ENCODE assay signal across 10 cellular contexts in genomic region chr2:241036964-241037421, GRCh38. TPM values are rescaled to one million over a fixed set of nuclear protein-coding genes. Genes with fewer than 3 reads are reported as not detected.
DNase-seq lines count a peak whose midpoint lies in the region; ATAC-seq and TF ChIP-seq lines count a peak whose summit lies in the region.
"Had no signal": no experiment of that assay in that cellular context is flagged by ENCODE, and none has a peak within 500 bp of the region (broad histone marks: within the 10 kb centered on the region; RNA-seq: fewer than 3 reads in every experiment).

No MANE protein-coding gene starts in this region.

- no peaks in the 10 kb centered on the region for H4K20me1 ChIP-seq in KMS-11 (ENCODE audit: insufficient read depth)

- H3K4me1 Mint-ChIP-seq in activated naive CD4-positive, alpha-beta T cell treated with anti-CD3 and anti-CD28 coated beads for 36 hours (ENCODE audit: low read depth), result peaks cover 15% of the 10 kb centered on the region

- H3K36me3 ChIP-seq in KMS-11 (ENCODE audit: insufficient read depth) (no peaks in the 10 kb centered on the region), esophagus (ENCODE audit: control insufficient read depth in 2 of 2, insufficient read depth in 2 of 2, low read length in 1 of 2) (peaks cover 0 to 7% of the 10 kb centered on the region in 2 donors), thyroid gland (peaks cover 21 to 46% of the 10 kb centered on the region in 2 donors), mesenchymal stem cell (ENCODE audit: control insufficient read depth in 1 of 2, insufficient read depth in 2 of 2, low read depth in 1 of 2, low read length in 2 of 2) (peaks cover 3 to 92% of the 10 kb centered on the region in 2 experiments)

- H2BK15ac ChIP-seq in mesenchymal stem cell (ENCODE audit: low read depth, poor library complexity, severe bottlenecking), result no peak overlapping the region

- H3K27ac Mint-ChIP-seq in activated naive CD4-positive, alpha-beta T cell treated with anti-CD3 and anti-CD28 coated beads for 36 hours, result no peak overlapping the region

- no peak overlapping the region for H3K18ac ChIP-seq in mesenchymal stem cell (ENCODE audit: low read depth in 1 of 2, low read length in 2 of 2)

- no peak overlapping the region for H3K23ac ChIP-seq in mesenchymal stem cell (ENCODE audit: low read length in 2 of 2)

- H3K9me3 Mint-ChIP-seq in activated naive CD4-positive, alpha-beta T cell treated with anti-CD3 and anti-CD28 coated beads for 36 hours, result no peaks in the 10 kb centered on the region

- CTCF ChIA-PET in activated naive CD4-positive, alpha-beta T cell treated with anti-CD3 and anti-CD28 coated beads for 36 hours (lab: Charles Lee), result no interaction called here

- 57 to 60% methylated on average over 17 to 18 of the region's 18 CpGs for WGBS in esophagus, 2 donors
- WGBS in thyroid gland, 2 donors, result 79 to 89% methylated on average over 10 to 16 of the region's 18 CpGs
- WGBS in mesenchymal stem cell, result 74% methylated on average over 18 of the region's 18 CpGs

- H3K9ac ChIP-seq in KMS-11, result no peak overlapping the region
- H3K9ac ChIP-seq in mesenchymal stem cell (ENCODE audit: low read length), result no peak overlapping the region

- H3K4me3 ChIP-seq in KMS-11 (IDR thresholded peaks at IDR 0.05; ENCODE audit: insufficient read depth, low read depth, low read length) (peak overlapping the region; percentile 75), esophagus (ENCODE audit: low read depth in 1 of 2, low read length in 2 of 2) (peak overlapping the region; percentile 39 to 50), thyroid gland (replicated peaks in 1 of 3) (peak overlapping the region in 1 of 3 donors; percentile 26), mesenchymal stem cell (ENCODE audit: insufficient read depth in 1 of 2, low read depth in 1 of 2, low read length in 2 of 2) (no peak overlapping the region)

- H3K9me3 ChIP-seq in esophagus (ENCODE audit: control insufficient read depth in 2 of 2, insufficient read depth in 1 of 2, low read depth in 1 of 2, low read length in 1 of 2) (no peaks in the 10 kb centered on the region), thyroid gland (no peaks in the 10 kb centered on the region), mesenchymal stem cell (ENCODE audit: control insufficient read depth, low read length) (no peaks in the 10 kb centered on the region)

- no peak overlapping the region for H2BK120ac ChIP-seq in mesenchymal stem cell (ENCODE audit: low read depth, low read length)

- H3K4me2 ChIP-seq in KMS-11 (peak overlapping the region; percentile 78), mesenchymal stem cell (ENCODE audit: low read length, poor library complexity, severe bottlenecking) (no peak overlapping the region)

- intact Hi-C loops in activated naive CD4-positive, alpha-beta T cell treated with anti-CD3 and anti-CD28 coated beads for 36 hours (cut with micrococcal nuclease), result loop anchor here (2.0 kb wide), 1 partner anchor 26 kb away; no protein-coding TSS in a partner anchor
- intact Hi-C loops in thyroid gland (cut with DNase I), result no loop called here

- ATAC-seq in HG03457 (IDR thresholded peaks at IDR 0.05; ENCODE audit: unreplicated experiment), result no peak

- H3K4me1 ChIP-seq in KMS-11 (ENCODE audit: low read depth, poor library complexity, severe bottlenecking), result no peaks in the 10 kb centered on the region
- peaks cover 8 to 13% of the 10 kb centered on the region in 2 donors for H3K4me1 ChIP-seq in esophagus (ENCODE audit: control insufficient read depth in 2 of 2, insufficient read depth in 2 of 2, low read length in 1 of 2)
- peaks cover 0 to 8% of the 10 kb centered on the region in 2 donors for H3K4me1 ChIP-seq in thyroid gland
- H3K4me1 ChIP-seq in mesenchymal stem cell (ENCODE audit: control insufficient read depth, insufficient read depth, low read depth, low read length), result peaks cover 9% of the 10 kb centered on the region

- no peak overlapping the region for H4K8ac ChIP-seq in mesenchymal stem cell (ENCODE audit: low read length)

- H4K91ac ChIP-seq in mesenchymal stem cell (ENCODE audit: low read length), result no peak overlapping the region

- no peak overlapping the region for H3K27ac ChIP-seq in KMS-11
- H3K27ac ChIP-seq in esophagus (ENCODE audit: low read depth in 2 of 2, low read length in 1 of 2), result no peak overlapping the region
- H3K27ac ChIP-seq in thyroid gland, result peak overlapping the region; percentile 11 to 51 (median 49)
- no peak overlapping the region for H3K27ac ChIP-seq in mesenchymal stem cell (ENCODE audit: low read length, poor library complexity, severe bottlenecking)
- H3K27ac ChIP-seq: C4-2B, VCaP had no signal

- H3K14ac ChIP-seq in mesenchymal stem cell (ENCODE audit: low read length in 2 of 2), result no peak overlapping the region

- peak overlapping the region; percentile 63 for H3K4me3 Mint-ChIP-seq in activated naive CD4-positive, alpha-beta T cell treated with anti-CD3 and anti-CD28 coated beads for 36 hours

- no peaks in the 10 kb centered on the region for H3K27me3 Mint-ChIP-seq in activated naive CD4-positive, alpha-beta T cell treated with anti-CD3 and anti-CD28 coated beads for 36 hours (ENCODE audit: low read depth)

- no peaks in the 10 kb centered on the region for H3K79me2 ChIP-seq in KMS-11 (ENCODE audit: insufficient read depth, low read depth)

- no peak overlapping the region for H2AK5ac ChIP-seq in mesenchymal stem cell (ENCODE audit: low read length, severe bottlenecking)

- peaks cover 2% of the 10 kb centered on the region; the same call in 1 of the 2 replicates for H3K27me3 ChIP-seq in KMS-11 (ENCODE audit: insufficient read depth, low read depth)
- H3K27me3 ChIP-seq in esophagus (ENCODE audit: control insufficient read depth in 1 of 2, insufficient read depth in 2 of 2, low read length in 2 of 2), result no peaks in the 10 kb centered on the region
- H3K27me3 ChIP-seq in thyroid gland, result no peaks in the 10 kb centered on the region
- H3K27me3 ChIP-seq in mesenchymal stem cell (ENCODE audit: control insufficient read depth in 1 of 2, insufficient read depth in 1 of 2, low read length in 2 of 2), result peaks cover 0 to 53% of the 10 kb centered on the region in 2 experiments

- DNase-seq in activated naive CD4-positive, alpha-beta T cell treated with anti-CD3 and anti-CD28 coated beads for 36 hours, result peak; percentile 28
- no peak for DNase-seq in activated naive CD4-positive, alpha-beta T cell (lab: John Stamatoyannopoulos, UW)
- DNase-seq in thyroid gland (peak in 1 of 2 donors; percentile 33), NCI-H2107 treated with DMSO at 0.1 percent for 48 hours (lab: John Stamatoyannopoulos, UW; ENCODE audit: unreplicated experiment) (no peak), mesenchymal stem cell (no peak)

- H2BK12ac ChIP-seq in mesenchymal stem cell (ENCODE audit: low read length in 2 of 2), result no peak overlapping the region

- no peak for TF ChIP-seq POLR2A in thyroid gland (IDR thresholded peaks at IDR 0.05)

- H3K4ac ChIP-seq in mesenchymal stem cell (ENCODE audit: low read depth in 1 of 2, low read length in 2 of 2), result no peak overlapping the region

- TF ChIP-seq CTCF in KMS-11 (conservative IDR thresholded peaks at IDR 0.05; ENCODE audit: low read depth, low read length) (no peak), thyroid gland (IDR thresholded peaks at IDR 0.05) (no peak)

- H3K79me1 ChIP-seq in mesenchymal stem cell (replicated peaks; ENCODE audit: low read length, poor library complexity, severe bottlenecking), result no peaks in the 10 kb centered on the region

- H3K36me3 Mint-ChIP-seq in activated naive CD4-positive, alpha-beta T cell treated with anti-CD3 and anti-CD28 coated beads for 36 hours (ENCODE audit: low read depth), result no peaks in the 10 kb centered on the region

- no peak overlapping the region for H2BK5ac ChIP-seq in mesenchymal stem cell (ENCODE audit: low read depth, low read length, poor library complexity, severe bottlenecking)

- H2AFZ ChIP-seq in KMS-11 (ENCODE audit: low read depth) (peak overlapping the region; percentile 59; the same call in 1 of the 2 replicates), mesenchymal stem cell (ENCODE audit: low read depth, low read length) (no peak overlapping the region)

RNA-seq across cellular contexts. Expression of gene SNED1, which starts 38.6 kb away (rescaled TPM):
- total RNA-seq in activated naive CD4-positive, alpha-beta T cell treated with anti-CD3 and anti-CD28 coated beads for 36 hours, result under 1 TPM; 0.35 to 0.60 TPM
- polyA plus RNA-seq in esophagus, result 1 to 10 TPM; 3.3 to 3.6 TPM
- total RNA-seq in thyroid gland, result 100 to 1,000 TPM in 1 of 4 donors, 10 to 100 TPM in 3; 47.7 to 122 (median 68.7) TPM
- polyA plus RNA-seq in mesenchymal stem cell (2013, experiment 1 of 2), result 3.7 TPM
- polyA plus RNA-seq in mesenchymal stem cell (2013, experiment 2 of 2), result 3.7 TPM

Comparison
In these comparisons a context has a peak if more than half of its experiments do, and no peak if none do; other contexts are left out.
1. H3K27ac ChIP-seq: peak in thyroid gland (3 of 3); none in KMS-11 (single experiment), esophagus (0 of 2) and mesenchymal stem cell (single experiment).
2. H3K4me3 ChIP-seq: peak in KMS-11 (single experiment) and esophagus (2 of 2); none in mesenchymal stem cell (0 of 2).
3. RNA of gene SNED1, which starts 38.6 kb away (total RNA-seq): 47.7 to 122 TPM in thyroid gland; 0.35 to 0.60 TPM in activated naive CD4-positive, alpha-beta T cell treated with anti-CD3 and anti-CD28 coated beads for 36 hours; every median in the first group is over 10 times any median in the second.